ENCODE assay signal across 1 cellular context in genomic region chr14:35051796-35052195, GRCh38.
TF ChIP-seq lines count a peak whose summit lies in the region.

No MANE protein-coding gene starts in this region.

TF ChIP-seq in HepG2, 621 proteins besides CTCF, POLR2A, EP300 and RAD21 (continued from another document):
- TF ChIP-seq DZIP1 (CRISPR knock-in tag; IDR thresholded peaks at IDR 0.05) (no peak), HNRNPLL (IDR thresholded peaks at IDR 0.05; ENCODE audit: low read depth, low read length, poor library complexity, severe bottlenecking) (no peak), ZNF850 (CRISPR knock-in tag; conservative IDR thresholded peaks at IDR 0.05) (no peak), CREB3 (CRISPR knock-in tag; IDR thresholded peaks at IDR 0.05) (0 out of 2 replicates have a peak, but pooled peaks have one; percentile 39), BRF2 (CRISPR knock-in tag; IDR thresholded peaks at IDR 0.05) (no peak), ZBTB7B (CRISPR knock-in tag; IDR thresholded peaks at IDR 0.05) (no peak), ARID3A (IDR thresholded peaks at IDR 0.05; ENCODE audit: low read depth, low read length) (peak; percentile 69; the same call in 1 of the 2 replicates), FUBP1 (CRISPR knock-in tag; IDR thresholded peaks at IDR 0.05; ENCODE audit: borderline replicate concordance) (no peak)
